1 cellular context compared by ENCODE assay signal in the genomic region with DNA sequence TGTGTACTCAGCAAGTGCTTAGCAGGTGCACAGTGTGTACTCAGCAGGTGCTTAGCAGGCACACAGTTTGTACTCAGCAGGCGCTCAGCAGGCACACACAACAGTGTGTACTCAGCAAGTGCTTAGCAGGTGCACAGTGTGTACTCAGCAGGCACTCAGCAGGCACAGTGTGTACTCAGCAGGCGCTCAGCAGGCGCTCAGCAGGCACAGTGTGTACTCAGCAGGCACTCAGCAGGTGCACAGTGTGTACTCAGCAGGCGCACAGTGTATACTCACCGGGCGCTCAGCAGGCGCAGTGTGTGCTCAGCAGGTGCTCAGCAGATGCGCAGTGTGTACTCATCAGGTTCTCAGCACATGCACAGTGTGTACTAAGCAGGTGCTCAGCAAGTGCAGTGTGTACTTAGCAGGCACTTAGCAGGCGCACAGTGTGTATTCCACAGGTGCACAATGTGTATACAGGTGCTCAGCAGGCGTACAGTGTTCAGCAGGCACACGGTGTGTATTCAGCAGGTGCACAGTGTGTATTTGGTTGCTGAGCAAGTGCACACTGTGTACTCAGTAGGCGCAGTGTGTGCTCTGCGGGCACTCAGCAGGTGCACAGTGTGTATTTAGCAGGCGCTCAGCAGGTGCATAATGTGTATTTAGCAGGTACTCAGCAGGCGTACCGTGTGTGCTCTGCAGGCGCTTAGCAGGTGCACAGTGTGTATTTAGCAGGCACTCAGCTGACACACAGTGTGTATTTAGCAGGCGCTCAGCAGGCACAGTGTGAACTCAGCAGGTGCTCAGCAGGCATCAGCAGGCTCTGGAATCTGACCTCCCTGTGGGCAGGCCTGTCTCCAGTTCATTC.
TF ChIP-seq lines count a peak whose summit lies in the region.

No MANE protein-coding gene starts in this region.

TF ChIP-seq in HepG2, 621 proteins besides CTCF, POLR2A, EP300 and RAD21 (continued from another document):
- TF ChIP-seq GLMP (CRISPR knock-in tag; IDR thresholded peaks at IDR 0.05; ENCODE audit: borderline replicate concordance): no peak
- no peak for TF ChIP-seq NPAS2 (CRISPR knock-in tag; IDR thresholded peaks at IDR 0.05; ENCODE audit: borderline replicate concordance)
